ENCODE assay signal across 8 cellular contexts in the genomic region with DNA sequence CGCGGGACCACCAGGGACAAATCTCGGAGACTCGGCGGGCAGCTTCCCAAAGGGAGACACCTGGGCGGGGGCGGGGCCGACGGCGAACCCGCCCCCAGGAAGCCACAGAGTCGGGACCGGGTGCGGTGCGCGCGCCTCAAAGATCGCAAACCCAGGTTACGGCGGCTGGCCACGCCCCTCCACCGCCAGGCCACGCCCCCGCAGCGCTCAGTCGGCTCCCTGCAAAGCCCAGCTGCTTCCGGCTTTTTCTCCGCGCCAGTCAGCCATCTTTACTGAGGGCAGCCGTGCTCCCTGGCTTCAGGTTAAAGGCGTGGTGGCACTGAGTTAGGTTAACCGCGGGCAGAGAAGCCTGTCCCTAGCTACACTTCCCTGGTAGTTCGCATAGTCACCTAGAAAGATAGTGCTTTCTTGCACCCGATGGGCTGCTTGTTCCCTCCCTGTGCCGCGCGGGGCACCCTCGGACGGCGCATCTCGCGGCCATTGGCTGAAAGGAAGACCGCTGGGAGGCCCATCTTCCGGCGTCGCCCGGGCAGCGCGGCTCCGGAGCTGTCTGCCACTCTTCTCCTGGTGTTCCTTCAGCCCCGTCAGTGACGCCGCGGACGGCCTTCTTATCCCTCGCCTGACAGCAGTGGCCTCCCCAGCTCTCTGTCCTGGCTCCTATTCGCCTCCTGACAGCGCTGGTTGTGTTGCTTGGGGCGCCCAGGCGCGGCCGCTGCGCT. TPM values are rescaled to one million over a fixed set of nuclear protein-coding genes. Genes with fewer than 3 reads are reported as not detected.
DNase-seq lines count a peak whose midpoint lies in the region; ATAC-seq, FAIRE-seq and TF ChIP-seq lines count a peak whose summit lies in the region.

Gene TBC1D2, minus strand, starts transcription at position 72 of the 719 bp plus-strand sequence. CDS start 108 bp downstream, outside the sequence.

- peaks cover 29% of the 10 kb centered on the region for H3K4me1 ChIP-seq in HepG2 (ENCODE audit: insufficient read depth, low read length)

- H3K79me2 ChIP-seq in HepG2 (ENCODE audit: insufficient read depth, low read length), result no peaks in the 10 kb centered on the region

- CTCF ChIA-PET in CD4-positive, alpha-beta T cell (lab: Charles Lee), result interaction anchor here (0.8 to 2.0 kb wide), 12 partner anchors 8 to 333 kb away, joined by 3 to 14 read pairs (median 4); partner anchors contain the start of gene TRMO
- CTCF ChIA-PET in HepG2 (lab: Yijun Ruan, JAX; ENCODE audit: low intra/inter-chr PET ratio, low total read pairs), result interaction anchor here (1.0 kb wide), 1 partner anchor 51 kb away, joined by 3 read pairs; no protein-coding TSS in a partner anchor

- intact Hi-C loops in CD4-positive, alpha-beta T cell (cut with DNase I, micrococcal nuclease), result loop anchor here (2.0 to 10.0 kb wide), 9 partner anchors 151 to 1403 kb away; partner anchors contain the start of genes NANS (in 2 of the 2), ANP32B (in 1 of the 2), TDRD7 (in 1 of the 2) and TRMO (in 1 of the 2)
- intact Hi-C loops in HepG2 (cut with micrococcal nuclease; ENCODE audit: unreplicated experiment), result no loop called here

- TF ChIP-seq RAD21 in HepG2 (CRISPR knock-in tag; IDR thresholded peaks at IDR 0.05), result no peak; the same call in 1 of the 2 replicates

- H3K4me1 Mint-ChIP-seq in CD4-positive, alpha-beta T cell (ENCODE audit: low read depth), result peaks cover 34% of the 10 kb centered on the region

- in situ Hi-C loops in HepG2 (cut with HindIII; ENCODE audit: extremely low pct_ligation_motif_present, low pct_unique_long_range_greater_than_20kb), result no loop called here

- H3K36me3 ChIP-seq in HepG2 (replicated peaks in 1 of 2; ENCODE audit: control insufficient read depth in 1 of 2, insufficient read depth in 2 of 2, low read length in 2 of 2), result no peaks in the 10 kb centered on the region

- H3K9me3 ChIP-seq in CD4-positive, alpha-beta T cell (ENCODE audit: control insufficient read depth, low read length), result no peaks in the 10 kb centered on the region
- no peaks in the 10 kb centered on the region for H3K9me3 ChIP-seq in HepG2 (ENCODE audit: low read length)

- H3K9ac ChIP-seq in HepG2 (ENCODE audit: insufficient read depth, low read depth, low read length), result peak within 1 kb of the TSS; percentile 84

- POLR2A ChIA-PET in CD4-positive, alpha-beta T cell (lab: Charles Lee), result interaction anchor here (0.7 to 3.9 kb wide), 40 partner anchors 8 to 1689 kb away, joined by 3 to 98 read pairs (median 4); partner anchors contain the start of genes ALG2, ANP32B, CORO2A and GALNT12
- POLR2A ChIA-PET in HepG2 (lab: Yijun Ruan, JAX), result interaction anchor here (0.6 to 5.0 kb wide), 18 partner anchors 9 to 619 kb away, joined by 3 to 71 read pairs (median 4); partner anchors contain the start of genes CORO2A, NANS, TRIM14 and TRMO

- BruUV-seq in HepG2 (replicated peaks; lab: Mats Ljungman, UMichigan), result TSS peak; percentile 78

- ATAC-seq in CD4-positive, alpha-beta T cell (ENCODE audit: poor library complexity), result peak; percentile 86
- ATAC-seq in GM19397 (IDR thresholded peaks at IDR 0.05; ENCODE audit: unreplicated experiment), result peak; percentile 90
- peak; percentile 82 for ATAC-seq in HG03565 (IDR thresholded peaks at IDR 0.05; ENCODE audit: unreplicated experiment)
- ATAC-seq in HepG2, result peak; percentile 93

- H3K36me3 Mint-ChIP-seq in CD4-positive, alpha-beta T cell (ENCODE audit: low read depth), result peaks cover 13% of the 10 kb centered on the region

- peak; percentile 65 for FAIRE-seq in HepG2 (lab: Jason Lieb, UNC)

- WGBS in HepG2 (ENCODE audit: low lambda C conversion rate), result 0% methylated on average over 25 of the region's 64 CpGs

- no peaks in the 10 kb centered on the region for H3K27me3 ChIP-seq in CD4-positive, alpha-beta T cell (ENCODE audit: control insufficient read depth, insufficient read depth, low read length)
- no peaks in the 10 kb centered on the region; a peak in 1 of 5 replicates for H3K27me3 ChIP-seq in HepG2 (ENCODE audit: control insufficient read depth in 1 of 2, insufficient read depth in 2 of 2, low read length in 2 of 2)

- TF ChIP-seq EP300 in HepG2 (IDR thresholded peaks at IDR 0.05; ENCODE audit: low read depth in 2 of 2, low read length in 2 of 2) (peak in 1 of 2 experiments; percentile 11; a peak in 1 of 4 replicates), HepG2 (CRISPR knock-in tag; IDR thresholded peaks at IDR 0.05; ENCODE audit: borderline replicate concordance) (no peak)

- peak; percentile 52 to 80; a peak in 3 of 4 replicates for TF ChIP-seq POLR2A in HepG2 (IDR thresholded peaks at IDR 0.05; ENCODE audit: insufficient read depth in 1 of 2, low read depth in 2 of 2, low read length in 2 of 2)

- H4K20me1 ChIP-seq in HepG2 (ENCODE audit: insufficient read depth, low read length), result no peaks in the 10 kb centered on the region

- H3K4me3 ChIP-seq in HepG2 (replicated peaks in 1 of 3; ENCODE audit: insufficient read depth in 1 of 3, low read depth in 2 of 3, low read length in 3 of 3), result peak within 1 kb of the TSS; percentile 88 to 92 (median 89)

- peak; percentile 11 for TF ChIP-seq CTCF in CD4-positive, alpha-beta T cell (IDR thresholded peaks at IDR 0.05)
- TF ChIP-seq CTCF in HepG2 (CRISPR knock-in tag; IDR thresholded peaks at IDR 0.05), result peak; percentile 27; the same call in 1 of the 2 replicates

- H2AFZ ChIP-seq in HepG2 (ENCODE audit: low read length), result peak within 1 kb of the TSS; percentile 82

- peak within 1 kb of the TSS; percentile 92 for H3K27ac Mint-ChIP-seq in CD4-positive, alpha-beta T cell

- H3K27ac ChIP-seq in CD4-positive, alpha-beta T cell (ENCODE audit: low read depth, low read length), result peak within 1 kb of the TSS; percentile 79
- peak within 1 kb of the TSS; percentile 87 for H3K27ac ChIP-seq in HepG2 (ENCODE audit: extremely low read length, insufficient read depth, low read length)

- peak within 1 kb of the TSS; percentile 93 for H3K4me2 ChIP-seq in HepG2 (ENCODE audit: low read depth, low read length)

- H3K4me3 Mint-ChIP-seq in CD4-positive, alpha-beta T cell, result peak within 1 kb of the TSS; percentile 99

- no peaks in the 10 kb centered on the region for H3K27me3 Mint-ChIP-seq in CD4-positive, alpha-beta T cell

- DNase-seq in CD4-positive, alpha-beta T cell, result peak; percentile 95 to 99 (median 98)
- DNase-seq in NCI-H748 (lab: John Stamatoyannopoulos, UW; ENCODE audit: unreplicated experiment), result peak; percentile 96
- DNase-seq in activated CD4-positive, alpha-beta T cell treated with anti-CD3 and anti-CD28 coated beads, Interleukin-2, amount 50 U/mL, for 4 hours, result peak; percentile 97
- DNase-seq in dermis blood vessel endothelial cell, result peak; percentile 96
- peak; percentile 85 for DNase-seq in HepG2 (ENCODE audit: low spot score)
- peak; percentile 96 to 97 for DNase-seq in stimulated activated CD4-positive, alpha-beta T cell treated with anti-CD3 and anti-CD28 coated beads, Interleukin-2, amount 100 ng/mL, for 48 hours

- no peaks in the 10 kb centered on the region for H3K9me3 Mint-ChIP-seq in CD4-positive, alpha-beta T cell

TF ChIP-seq in HepG2, 621 proteins besides CTCF, POLR2A, EP300 and RAD21 (continues in another document):
- TF ChIP-seq ZSCAN5A (CRISPR knock-in tag; IDR thresholded peaks at IDR 0.05; ENCODE audit: borderline replicate concordance) (peak; percentile 68; the same call in 1 of the 2 replicates), REXO4 (CRISPR knock-in tag; IDR thresholded peaks at IDR 0.05; ENCODE audit: borderline replicate concordance) (no peak)

RNA-seq across cellular contexts. Expression of gene TBC1D2, which starts in this region (rescaled TPM):
- total RNA-seq in CD4-positive, alpha-beta T cell, result 1 to 10 TPM; 2.9 to 4.0 TPM
- 4.0 and 4.8 TPM in 2 replicates for total RNA-seq in dermis blood vessel endothelial cell
- 2.2 and 2.8 TPM in 2 replicates for total RNA-seq in HepG2 (2016; rRNA removed; fragmentation: Illumina TruSeq; extraction: Trizol)
- total RNA-seq in HepG2 (2016; cell fraction: cytosol; rRNA removed; fragmentation: Illumina TruSeq; extraction: Trizol; ENCODE audit: low read depth), result 0.51 and 0.62 TPM in 2 replicates
- 2.1 and 2.6 TPM in 2 replicates for total RNA-seq in HepG2 (2016; cell fraction: insoluble cytoplasmic fraction; rRNA removed; fragmentation: Illumina TruSeq; extraction: Trizol)
- 1.1 and 1.2 TPM in 2 replicates for total RNA-seq in HepG2 (2016; cell fraction: membrane; rRNA removed; fragmentation: Illumina TruSeq; extraction: Trizol)
- 2.2 and 2.8 TPM in 2 replicates for total RNA-seq in HepG2 (2016; cell fraction: nucleus; rRNA removed; fragmentation: Illumina TruSeq; extraction: Trizol)
- 2.0 and 2.8 TPM in 2 replicates for polyA plus RNA-seq in HepG2 (2011; rRNA removed)
- polyA plus RNA-seq in HepG2 (2011; cell fraction: cytosol; rRNA removed), result 1.5 and 2.0 TPM in 2 replicates
- 5.2 and 5.6 TPM in 2 replicates for polyA plus RNA-seq in HepG2 (2011; cell fraction: nucleus; rRNA removed)
- 1.9 and 2.1 TPM in 2 replicates for polyA plus RNA-seq in HepG2 (2012)
- 0.31 and 0.54 TPM in 2 replicates for polyA plus RNA-seq in HepG2 (2016; cell fraction: cytosol; fragmentation: Illumina TruSeq; extraction: Trizol; ENCODE audit: low read depth)
- 2.9 and 3.0 TPM in 2 replicates for polyA plus RNA-seq in HepG2 (2016; cell fraction: insoluble cytoplasmic fraction; fragmentation: Illumina TruSeq; extraction: Trizol; ENCODE audit: low read depth)
- 0.96 and 1.1 TPM in 2 replicates for polyA plus RNA-seq in HepG2 (2016; cell fraction: membrane; fragmentation: Illumina TruSeq; extraction: Trizol; ENCODE audit: low read depth)
- polyA plus RNA-seq in HepG2 (2016; cell fraction: nucleus; fragmentation: Illumina TruSeq; extraction: Trizol; ENCODE audit: insufficient read depth, low read depth), result 3.1 and 3.8 TPM in 2 replicates
- polyA minus RNA-seq in HepG2 (2011; rRNA and poly(A)+ RNA removed; ENCODE audit: low replicate concordance), result 6.2 and 19.2 TPM in 2 replicates
- 1.1 TPM in 2 replicates for polyA minus RNA-seq in HepG2 (2011; cell fraction: cytosol; rRNA and poly(A)+ RNA removed)
- polyA minus RNA-seq in HepG2 (2011; cell fraction: nucleus; rRNA and poly(A)+ RNA removed), result 3.1 and 4.0 TPM in 2 replicates

Comparison
In these comparisons a context has a peak if more than half of its experiments do, and no peak if none do; other contexts are left out.
1. Peak in every context shown above with its lines: DNase-seq, ATAC-seq, H3K4me3 ChIP-seq and H3K27ac ChIP-seq.